Comparison of ENCODE assay signal across 8 cellular contexts in genomic region chr4:185210102-185210981, GRCh38. TPM values are rescaled to one million over a fixed set of nuclear protein-coding genes. Genes with fewer than 3 reads are reported as not detected.
A peak's percentile ranks its signal among the peaks of the same experiment; 100 is the strongest.
DNase-seq lines count a peak whose midpoint lies in the region; ATAC-seq and TF ChIP-seq lines count a peak whose summit lies in the region.

No MANE protein-coding gene starts in this region.

- H3K27ac Mint-ChIP-seq in endothelial cell (ENCODE audit: unreplicated experiment) (peak overlapping the region; percentile 80), mesothelial cell of epicardium (peak overlapping the region; percentile 81)
- peak overlapping the region; percentile 81 for H3K27ac Mint-ChIP-seq in stimulated activated memory B cell treated with anti-CD40 and anti-IgM and Interleukin-4, amounts not matched to agents 10 μg/mL and 1 μg/mL and 100 μg/mL, for 72 hours

- H3K4me1 Mint-ChIP-seq in endothelial cell (ENCODE audit: unreplicated experiment), result peaks cover 32% of the 10 kb centered on the region
- peaks cover 16% of the 10 kb centered on the region for H3K4me1 Mint-ChIP-seq in mesothelial cell of epicardium
- H3K4me1 Mint-ChIP-seq in stimulated activated memory B cell treated with anti-CD40 and anti-IgM and Interleukin-4, amounts not matched to agents 10 μg/mL and 1 μg/mL and 100 μg/mL, for 72 hours, result peaks cover 68% of the 10 kb centered on the region

- ATAC-seq in GM21737 (IDR thresholded peaks at IDR 0.05; ENCODE audit: unreplicated experiment), result peak; percentile 12
- peak; percentile 51 for ATAC-seq in stimulated activated memory B cell treated with anti-CD40 and anti-IgM and Interleukin-4, amounts not matched to agents 10 μg/mL and 1 μg/mL and 100 μg/mL, for 72 hours

- in situ Hi-C loops in G401 (cut with HindIII; ENCODE audit: low sequenced_read_pairs), result no loop called here

- H3K9me3 ChIP-seq in MG63, result no peaks in the 10 kb centered on the region

- H3K36me3 Mint-ChIP-seq in endothelial cell (ENCODE audit: low read depth, unreplicated experiment), result peaks cover 4% of the 10 kb centered on the region
- H3K36me3 Mint-ChIP-seq in mesothelial cell of epicardium, result no peaks in the 10 kb centered on the region
- no peaks in the 10 kb centered on the region for H3K36me3 Mint-ChIP-seq in stimulated activated memory B cell treated with anti-CD40 and anti-IgM and Interleukin-4, amounts not matched to agents 10 μg/mL and 1 μg/mL and 100 μg/mL, for 72 hours

- no peak for TF ChIP-seq CTCF in endothelial cell (IDR thresholded peaks at IDR 0.05; ENCODE audit: unreplicated experiment)
- TF ChIP-seq CTCF in mesothelial cell of epicardium (IDR thresholded peaks at IDR 0.05; ENCODE audit: unreplicated experiment), result no peak

- H3K27me3 Mint-ChIP-seq in endothelial cell (ENCODE audit: unreplicated experiment) (peaks cover 14% of the 10 kb centered on the region), mesothelial cell of epicardium (ENCODE audit: low read depth) (peaks cover 14% of the 10 kb centered on the region)
- no peaks in the 10 kb centered on the region for H3K27me3 Mint-ChIP-seq in stimulated activated memory B cell treated with anti-CD40 and anti-IgM and Interleukin-4, amounts not matched to agents 10 μg/mL and 1 μg/mL and 100 μg/mL, for 72 hours

- peak overlapping the region; percentile 97 for H3K4me3 Mint-ChIP-seq in endothelial cell (ENCODE audit: unreplicated experiment)
- peak overlapping the region; percentile 88 for H3K4me3 Mint-ChIP-seq in mesothelial cell of epicardium
- H3K4me3 Mint-ChIP-seq in stimulated activated memory B cell treated with anti-CD40 and anti-IgM and Interleukin-4, amounts not matched to agents 10 μg/mL and 1 μg/mL and 100 μg/mL, for 72 hours, result peak overlapping the region; percentile 90

- peaks cover 8% of the 10 kb centered on the region for H3K9me3 Mint-ChIP-seq in endothelial cell (ENCODE audit: unreplicated experiment)
- no peaks in the 10 kb centered on the region for H3K9me3 Mint-ChIP-seq in mesothelial cell of epicardium
- no peaks in the 10 kb centered on the region for H3K9me3 Mint-ChIP-seq in stimulated activated memory B cell treated with anti-CD40 and anti-IgM and Interleukin-4, amounts not matched to agents 10 μg/mL and 1 μg/mL and 100 μg/mL, for 72 hours

- H3K27me3 ChIP-seq in MG63, result no peaks in the 10 kb centered on the region

- H3K4me3 ChIP-seq in MG63, result peak overlapping the region; percentile 59

- H3K36me3 ChIP-seq in MG63, result no peaks in the 10 kb centered on the region

- DNase-seq in G401 (ENCODE audit: low spot score) (peak; percentile 70), MG63 (peak; percentile 57), endothelial cell (ENCODE audit: low spot score) (peak; percentile 62), mesothelial cell of epicardium (ENCODE audit: low spot score in 2 of 2, unreplicated experiment in 2 of 2) (peak in 1 of 2 experiments; percentile 67), GM19238 (ENCODE audit: insufficient read length, low spot score) (no peak)
- peak; percentile 72 for DNase-seq in activated CD8-positive, alpha-beta memory T cell treated with anti-CD3 and anti-CD28 coated beads, Interleukin-2, amount 50 U/mL, for 48 hours

RNA-seq across cellular contexts. Expression of gene SNX25, which starts 0.9 kb away (rescaled TPM):
- 12.4 and 13.7 TPM in 2 replicates for total RNA-seq in G401 (2014; rRNA removed; shearing (Covaris generic))
- 8.2 and 9.0 TPM in 2 replicates for total RNA-seq in MG63 (2014; rRNA removed; shearing (Covaris generic); ENCODE audit: low replicate concordance)
- total RNA-seq in endothelial cell (ENCODE audit: unreplicated experiment) (19.3 TPM), mesothelial cell of epicardium (10.9 to 12.8 TPM (median 12.1 TPM) in 3 replicates)

RNA-seq across cellular contexts. Expression of gene CFAP97, which starts 6.5 kb away (rescaled TPM):
- total RNA-seq in G401 (2014; rRNA removed; shearing (Covaris generic)), result 11.8 and 25.8 TPM in 2 replicates
- 15.0 and 24.3 TPM in 2 replicates for total RNA-seq in MG63 (2014; rRNA removed; shearing (Covaris generic); ENCODE audit: low replicate concordance)
- total RNA-seq in endothelial cell (ENCODE audit: unreplicated experiment) (18.2 TPM), mesothelial cell of epicardium (28.2 to 30.2 TPM (median 29.2 TPM) in 3 replicates)
